15 cellular contexts compared by ENCODE assay signal in genomic region chr16:85903576-85903975, GRCh38. TPM values are rescaled to one million over a fixed set of nuclear protein-coding genes. Genes with fewer than 3 reads are reported as not detected.
DNase-seq lines count a peak whose midpoint lies in the region; ATAC-seq and TF ChIP-seq lines count a peak whose summit lies in the region.
"Had no signal": no experiment of that assay in that cellular context is flagged by ENCODE, and none has a peak within 500 bp of the region (broad histone marks: within the 10 kb centered on the region; RNA-seq: fewer than 3 reads in every experiment).

No MANE protein-coding gene starts in this region.

- peak overlapping the region; percentile 54 for H3K9ac ChIP-seq in Loucy (ENCODE audit: low read depth, low read length, poor library complexity, severe bottlenecking)
- H3K9ac ChIP-seq: GM23248 had no signal

- TF ChIP-seq POLR2A in breast epithelium (IDR thresholded peaks at IDR 0.05), result no peak

- H2AFZ ChIP-seq in Loucy (ENCODE audit: low read length), result peak overlapping the region; percentile 62; the same call in 1 of the 2 replicates
- H2AFZ ChIP-seq: GM23248 had no signal

- H3K4me2 ChIP-seq in Loucy (ENCODE audit: low read depth, low read length, poor library complexity, severe bottlenecking), result peak overlapping the region; percentile 70

- H4K20me1 ChIP-seq in Loucy (ENCODE audit: insufficient read depth, low read length, poor library complexity, severe bottlenecking), result no peaks in the 10 kb centered on the region

- H3K9me3 ChIP-seq in Loucy (ENCODE audit: insufficient read depth, low read depth, low read length), result no peaks in the 10 kb centered on the region
- H3K9me3 ChIP-seq in breast epithelium, result peaks cover 0 to 5% of the 10 kb centered on the region in 2 donors
- H3K9me3 ChIP-seq: right lobe of liver, upper lobe of left lung had no signal

- H3F3A ChIP-seq in Loucy (ENCODE audit: low read depth), result no peaks in the 10 kb centered on the region

- peak overlapping the region; percentile 92 to 97 (median 93) for H3K27ac Mint-ChIP-seq in CD14-positive monocyte

- H3K9me3 Mint-ChIP-seq in CD14-positive monocyte, result no peaks in the 10 kb centered on the region

- H3K36me3 ChIP-seq in Loucy (ENCODE audit: insufficient read depth, low read length) (no peaks in the 10 kb centered on the region), breast epithelium (no peaks in the 10 kb centered on the region)
- H3K36me3 ChIP-seq: upper lobe of left lung had no signal

- H3K79me2 ChIP-seq in Loucy (ENCODE audit: insufficient read depth, low read length), result no peaks in the 10 kb centered on the region

- H3K27ac ChIP-seq in breast epithelium, result no peak overlapping the region
- H3K27ac ChIP-seq: GM23248 had no signal

- ATAC-seq in HG03457 (IDR thresholded peaks at IDR 0.05; ENCODE audit: unreplicated experiment), result no peak
- ATAC-seq: right lobe of liver had no signal

- H3K9me2 ChIP-seq in Loucy (replicated peaks; ENCODE audit: low read depth, low read length), result no peaks in the 10 kb centered on the region

- intact Hi-C loops in CD14-positive monocyte (cut with micrococcal nuclease) (loop anchor here (2.0 to 10.0 kb wide), 6 partner anchors 44 to 114 kb away; no protein-coding TSS in a partner anchor), breast epithelium (cut with DNase I; ENCODE audit: low total_unique reads) (no loop called here)

- DNase-seq in CD14-positive monocyte (ENCODE audit: low spot score) (peak; percentile 61), cerebellar cortex (ENCODE audit: low spot score) (peak; percentile 26), A172 (ENCODE audit: low spot score) (no peak), NCI-H1048 (lab: John Stamatoyannopoulos, UW) (no peak), breast epithelium (ENCODE audit: low spot score in 2 of 2) (no peak)
- DNase-seq: Calu3, erythroblast, GM23248, NCI-H69, right lobe of liver, upper lobe of left lung had no signal

- TF ChIP-seq CTCF in CD14-positive monocyte (IDR thresholded peaks at IDR 0.05), result no peak
- no peak for TF ChIP-seq CTCF in GM12875 (IDR thresholded peaks at IDR 0.05; ENCODE audit: borderline replicate concordance, insufficient read depth, low read depth, low read length)
- no peak for TF ChIP-seq CTCF in Loucy (conservative IDR thresholded peaks at IDR 0.05; ENCODE audit: low read length)
- no peak for TF ChIP-seq CTCF in breast epithelium (IDR thresholded peaks at IDR 0.05)

- no peaks in the 10 kb centered on the region for H3K27me3 ChIP-seq in Loucy (ENCODE audit: insufficient read depth, low read length, poor library complexity, severe bottlenecking)
- peaks cover under 1 to 47% of the 10 kb centered on the region in 2 donors for H3K27me3 ChIP-seq in breast epithelium
- H3K27me3 ChIP-seq: right lobe of liver had no signal

- H3K4me3 ChIP-seq in GM12875 (ENCODE audit: low read depth, low read length) (peak overlapping the region; percentile 93), Loucy (ENCODE audit: low read length, poor library complexity, severe bottlenecking) (peak overlapping the region; percentile 60), breast epithelium (no peak overlapping the region)
- H3K4me3 ChIP-seq: GM23248, right lobe of liver had no signal

- H3K36me3 Mint-ChIP-seq in CD14-positive monocyte, result peaks cover 62 to 72% of the 10 kb centered on the region in 2 donors

- H3K4me3 Mint-ChIP-seq in CD14-positive monocyte, result peak overlapping the region; percentile 91 to 96

- H3K27me3 Mint-ChIP-seq in CD14-positive monocyte (ENCODE audit: low read depth in 3 of 3), result peaks cover 0 to 2% (median under 1%) of the 10 kb centered on the region in 3 donors

- H3K4me1 Mint-ChIP-seq in CD14-positive monocyte, result peaks cover 86% of the 10 kb centered on the region

- H3K4me1 ChIP-seq in Loucy (ENCODE audit: insufficient read depth, low read length, poor library complexity, severe bottlenecking) (no peaks in the 10 kb centered on the region), breast epithelium (peaks cover 3 to 6% of the 10 kb centered on the region in 2 donors)

RNA-seq across cellular contexts. Expression of gene IRF8, which starts 4.6 kb away (rescaled TPM):
- polyA plus RNA-seq in CD14-positive monocyte, result 100 to 1,000 TPM; 157 to 187 TPM
- 0.05 and 0.12 TPM in 2 replicates for total RNA-seq in A172 (2014; rRNA removed; shearing (Covaris generic))
- 100 to 1,000 TPM in 1 of 3 donors, 10 to 100 TPM in 2; 16.7 to 121 (median 20.2) TPM for total RNA-seq in breast epithelium
- total RNA-seq: GM23248, LHCN-M2 had no signal

Comparison
In these comparisons a context has a peak if more than half of its experiments do, and no peak if none do; other contexts are left out.
1. DNase-seq: peak in CD14-positive monocyte (single experiment) and cerebellar cortex (single experiment); none in A172 (single experiment), NCI-H1048 (single experiment) and breast epithelium (0 of 2).
2. H3K4me3 ChIP-seq: peak in GM12875 (single experiment) and Loucy (single experiment); none in breast epithelium (0 of 3).
3. RNA of gene IRF8, which starts 4.6 kb away (total RNA-seq): 16.7 to 121 TPM in breast epithelium; 0.05 to 0.12 TPM in A172; every median in the first group is over 10 times any median in the second.